ENCODE assay signal across 7 cellular contexts in the genomic region with DNA sequence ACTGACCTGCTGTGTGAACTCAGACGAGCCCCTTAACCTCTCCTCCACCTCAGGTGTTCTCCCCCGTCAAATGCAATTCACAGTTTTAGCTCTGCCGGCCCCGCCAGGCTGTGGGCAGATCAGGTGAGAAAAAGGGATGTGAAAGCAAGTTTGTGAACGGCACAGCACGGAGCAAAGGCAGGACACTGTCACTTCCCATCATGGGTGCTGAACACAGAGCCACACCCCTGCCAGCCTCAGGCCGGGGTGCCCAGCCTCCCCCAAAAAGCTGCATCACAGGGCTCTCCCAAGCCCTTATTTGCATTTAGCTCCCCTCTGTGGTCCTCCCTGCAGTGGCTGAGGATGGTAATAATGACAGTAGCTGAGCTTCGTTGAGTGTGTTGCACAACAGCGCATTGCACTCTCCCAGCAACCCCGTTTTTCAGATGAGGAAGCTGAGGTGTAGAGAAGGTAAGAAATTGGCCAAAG.
A peak's percentile ranks its signal among the peaks of the same experiment; 100 is the strongest.
DNase-seq lines count a peak whose midpoint lies in the region; ATAC-seq and TF ChIP-seq lines count a peak whose summit lies in the region.

No MANE protein-coding gene starts in this region.

- no peak overlapping the region for H3K27ac ChIP-seq in vagina

- intact Hi-C loops in posterior vena cava (cut with DNase I) (no loop called here), vagina (cut with DNase I) (no loop called here)

- H3K27me3 ChIP-seq in vagina: no peaks in the 10 kb centered on the region

- no peaks in the 10 kb centered on the region for H3K4me1 ChIP-seq in vagina

- no peak overlapping the region for H3K4me3 ChIP-seq in vagina

- H3K9me3 ChIP-seq in vagina: no peaks in the 10 kb centered on the region

- peak; percentile 77 for ATAC-seq in HG02938 (IDR thresholded peaks at IDR 0.05; ENCODE audit: unreplicated experiment)

- no peak for TF ChIP-seq CTCF in vagina (IDR thresholded peaks at IDR 0.05)

- DNase-seq in GM19238 (ENCODE audit: insufficient read length, low spot score) (peak; percentile 68), posterior vena cava (ENCODE audit: low spot score) (peak; percentile 80), vagina (ENCODE audit: extremely low spot score in 2 of 2) (no peak), cerebellum (ENCODE audit: low spot score) (no peak)
- no peak for DNase-seq in effector CD4-positive, alpha-beta T cell

- TF ChIP-seq POLR2A in Raji (IDR thresholded peaks at IDR 0.05; ENCODE audit: insufficient read depth, low read depth, low read length) (0 out of 2 replicates have a peak, but pooled peaks have one; percentile 18), vagina (IDR thresholded peaks at IDR 0.05) (no peak)

- H3K36me3 ChIP-seq in vagina: no peaks in the 10 kb centered on the region

Comparison
In these comparisons a context has a peak if more than half of its experiments do, and no peak if none do; other contexts are left out.
1. DNase-seq: peak in GM19238 (single experiment) and posterior vena cava (single experiment); none in vagina (0 of 2), effector CD4-positive, alpha-beta T cell (single experiment) and cerebellum (single experiment).